ENCODE assay signal across 35 cellular contexts in the genomic region with DNA sequence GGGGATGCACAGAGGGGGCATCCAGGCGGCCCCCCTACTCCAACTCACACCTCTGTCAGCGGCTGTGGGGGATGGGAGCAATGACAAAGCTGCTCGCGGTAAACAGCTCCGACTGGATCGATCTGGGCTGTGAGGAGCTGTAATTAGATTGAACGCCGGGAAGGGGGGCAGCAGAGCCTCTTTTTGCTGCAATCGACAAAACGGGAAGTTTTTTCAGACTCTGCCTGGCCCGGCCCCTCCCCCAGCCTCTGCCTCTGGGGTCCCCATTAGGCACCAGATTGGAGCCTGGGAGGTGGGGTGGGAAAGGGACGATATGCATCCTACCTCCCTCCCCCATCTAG. TPM values are rescaled to one million over a fixed set of nuclear protein-coding genes. Genes with fewer than 3 reads are reported as not detected.
"Had no signal": no experiment of that assay in that cellular context is flagged by ENCODE, and none has a peak within 500 bp of the region (broad histone marks: within the 10 kb centered on the region; RNA-seq: fewer than 3 reads in every experiment).

No MANE protein-coding gene starts in this region.

- H3K9me3 Mint-ChIP-seq: natural killer cell treated with Interleukin-12 subunit alpha and Interleukin-12 subunit beta and Interleukin-15 and Interleukin-18, amount 100 ng/mL, for 72 hours had no signal

- H3K27ac ChIP-seq: dorsolateral prefrontal cortex, epithelial cell of prostate, gastrocnemius medialis, heart left ventricle, hepatocyte, left lung, parathyroid adenoma, right lobe of liver, suprapubic skin, transverse colon, upper lobe of right lung, uterus had no signal

- H3K4me3 Mint-ChIP-seq: mesothelial cell of epicardium; natural killer cell treated with Interleukin-12 subunit alpha and Interleukin-12 subunit beta and Interleukin-15 and Interleukin-18, amount 100 ng/mL, for 72 hours; neural crest cell; stimulated activated naive CD8-positive, alpha-beta T cell treated with anti-CD3 and anti-CD28 coated beads, Interleukin-15, amount 100 ng/mL, for 72 hours had no signal

- H3K4me1 Mint-ChIP-seq: mesothelial cell of epicardium, neural crest cell had no signal

- H3K27ac Mint-ChIP-seq: mesothelial cell of epicardium; naive B cell; natural killer cell treated with Interleukin-12 subunit alpha and Interleukin-12 subunit beta and Interleukin-15 and Interleukin-18, amount 100 ng/mL, for 72 hours; progenitor cell of endocrine pancreas; stimulated activated naive CD8-positive, alpha-beta T cell treated with anti-CD3 and anti-CD28 coated beads, Interleukin-15, amount 100 ng/mL, for 72 hours had no signal

- H3K4me3 ChIP-seq: dorsolateral prefrontal cortex, gastrocnemius medialis, heart left ventricle, hepatocyte, left lung, mucosa of descending colon, right lobe of liver, smooth muscle cell, suprapubic skin, transverse colon, upper lobe of right lung, uterus had no signal

- H2AFZ ChIP-seq: hepatocyte, parathyroid adenoma had no signal

- H3K79me2 ChIP-seq: hepatocyte, parathyroid adenoma had no signal

- H3K9me3 ChIP-seq: right lobe of liver had no signal

- H3K9ac ChIP-seq: parathyroid adenoma had no signal

- H3K4me2 ChIP-seq: hepatocyte, smooth muscle cell had no signal

- DNase-seq: dorsolateral prefrontal cortex; effector CD4-positive, alpha-beta T cell; foreskin fibroblast; gastrocnemius medialis; heart left ventricle; left cardiac atrium; left lung; mesenchymal stem cell; mucosa of descending colon; naive B cell; right lobe of liver; stimulated activated CD4-positive, alpha-beta T cell treated with anti-CD3 and anti-CD28 coated beads, Interleukin-12 subunit alpha, Interleukin-12 subunit beta, amount 100 ng/mL, for 4 hours; stimulated activated CD4-positive, alpha-beta T cell treated with anti-CD3 and anti-CD28 coated beads, Interleukin-1b, Interleukin-23, amount 100 ng/mL, for 48 hours; stimulated activated CD4-positive, alpha-beta T cell treated with anti-CD3 and anti-CD28 coated beads, Interleukin-4, amount 100 ng/mL, for 1 hour; stimulated activated CD8-positive, alpha-beta memory T cell treated with anti-CD3 and anti-CD28 coated beads, Interleukin-4, amount 100 ng/mL, for 48 hours; stimulated activated naive CD4-positive, alpha-beta T cell; stimulated activated naive CD8-positive, alpha-beta T cell treated with anti-CD3 and anti-CD28 coated beads, Interleukin-15, amount 100 ng/mL, for 72 hours; transverse colon; upper lobe of right lung; uterus had no signal

- ATAC-seq: esophagus mucosa; gastrocnemius medialis; heart left ventricle; left cardiac atrium; left lung; mucosa of descending colon; natural killer cell treated with Interleukin-12 subunit alpha and Interleukin-12 subunit beta and Interleukin-15 and Interleukin-18, amount 100 ng/mL, for 72 hours; right lobe of liver; stimulated activated naive CD8-positive, alpha-beta T cell treated with anti-CD3 and anti-CD28 coated beads, Interleukin-15, amount 100 ng/mL, for 72 hours; upper lobe of right lung had no signal

- H3K4me1 ChIP-seq: gastrocnemius medialis, left lung, parathyroid adenoma, right lobe of liver, transverse colon, uterus had no signal

- H3K36me3 ChIP-seq: gastrocnemius medialis, heart left ventricle, left lung, right lobe of liver, suprapubic skin, transverse colon, upper lobe of right lung, uterus had no signal

RNA-seq across cellular contexts. Expression of gene ONECUT3, which starts 16.3 kb away (rescaled TPM):
- total RNA-seq: dorsolateral prefrontal cortex; esophagus mucosa; gastrocnemius medialis; glomerular endothelial cell; heart left ventricle; kidney epithelial cell; left cardiac atrium; left lung; lower leg skin; lung microvascular endothelial cell; mesothelial cell of epicardium; mucosa of descending colon; natural killer cell treated with Interleukin-12 subunit alpha and Interleukin-12 subunit beta and Interleukin-15 and Interleukin-18, amount 100 ng/mL, for 72 hours; osteoblast; right lobe of liver; smooth muscle cell; suprapubic skin; transverse colon; upper lobe of right lung; uterus had no signal
- polyA plus RNA-seq: heart left ventricle, smooth muscle cell had no signal
